In genomic region chr3:169308654-169309325, GRCh38 we compare ENCODE assay signal across 29 cellular contexts.
A peak's percentile ranks its signal among the peaks of the same experiment; 100 is the strongest.
DNase-seq lines count a peak whose midpoint lies in the region; ATAC-seq, FAIRE-seq and TF ChIP-seq lines count a peak whose summit lies in the region.
"Had no signal": no experiment of that assay in that cellular context is flagged by ENCODE, and none has a peak within 500 bp of the region (broad histone marks: within the 10 kb centered on the region; RNA-seq: fewer than 3 reads in every experiment).

No MANE protein-coding gene starts in this region.

- H4K20me1 ChIP-seq in astrocyte (ENCODE audit: insufficient read depth, low read length): no peaks in the 10 kb centered on the region

- no peak for FAIRE-seq in astrocyte (lab: Jason Lieb, UNC)
- FAIRE-seq: A204.1, GM12891, GM19239 had no signal

- H3K4me1 Mint-ChIP-seq in astrocyte (ENCODE audit: low read depth, unreplicated experiment): no peaks in the 10 kb centered on the region
- H3K4me1 Mint-ChIP-seq: B cell had no signal

- H3K4me3 Mint-ChIP-seq in astrocyte (ENCODE audit: unreplicated experiment): no peak overlapping the region
- H3K4me3 Mint-ChIP-seq: B cell; CD8-positive, alpha-beta T cell had no signal

- ATAC-seq in GM18520 (IDR thresholded peaks at IDR 0.05; ENCODE audit: unreplicated experiment) (no peak), HG03108 (IDR thresholded peaks at IDR 0.05; ENCODE audit: unreplicated experiment) (no peak)
- ATAC-seq: CD8-positive, alpha-beta T cell; HCT116; Right ventricle myocardium inferior; SK-N-SH treated with all-trans-retinoic acid at 6 μM for 48 hours had no signal

- H3K36me3 Mint-ChIP-seq in astrocyte (ENCODE audit: low read depth, unreplicated experiment): no peaks in the 10 kb centered on the region
- H3K36me3 Mint-ChIP-seq: CD8-positive, alpha-beta T cell had no signal

- H3K27ac ChIP-seq in astrocyte (ENCODE audit: low read depth, low read length): no peak overlapping the region
- H3K27ac ChIP-seq: C4-2B, PC-9, SJCRH30 had no signal

- no peaks in the 10 kb centered on the region for H3K36me3 ChIP-seq in astrocyte (ENCODE audit: insufficient read depth, low read length)
- H3K36me3 ChIP-seq: SJCRH30 had no signal

- H3K9me3 ChIP-seq in astrocyte (ENCODE audit: insufficient read depth, low read depth, low read length): no peaks in the 10 kb centered on the region
- H3K9me3 ChIP-seq: Caco-2, SJCRH30 had no signal

- H3K4me1 ChIP-seq in astrocyte (ENCODE audit: insufficient read depth, low read length): no peaks in the 10 kb centered on the region
- H3K4me1 ChIP-seq: SJCRH30 had no signal

- H3K9me3 Mint-ChIP-seq in astrocyte (ENCODE audit: unreplicated experiment): no peaks in the 10 kb centered on the region
- H3K9me3 Mint-ChIP-seq: CD8-positive, alpha-beta T cell had no signal

- no peak overlapping the region for H3K4me2 ChIP-seq in astrocyte (ENCODE audit: low read length)
- H3K4me2 ChIP-seq: PC-9 had no signal

- no peaks in the 10 kb centered on the region for H3K79me2 ChIP-seq in astrocyte (ENCODE audit: insufficient read depth, low read length)

- H3K9ac ChIP-seq in astrocyte (ENCODE audit: low read length): no peak overlapping the region

- H3K4me3 ChIP-seq in astrocyte (ENCODE audit: insufficient read depth, low read depth, low read length): no peak overlapping the region
- H3K4me3 ChIP-seq: PC-9, SJCRH30 had no signal

- H3K27ac Mint-ChIP-seq in astrocyte (ENCODE audit: unreplicated experiment): no peak overlapping the region
- H3K27ac Mint-ChIP-seq: B cell; CD8-positive, alpha-beta T cell had no signal

- no peaks in the 10 kb centered on the region for H3K27me3 Mint-ChIP-seq in astrocyte (ENCODE audit: low read depth, unreplicated experiment)
- H3K27me3 Mint-ChIP-seq: B cell had no signal

- no peak overlapping the region for H2AFZ ChIP-seq in astrocyte (ENCODE audit: low read depth, low read length)
- H2AFZ ChIP-seq: PC-9 had no signal

- peak; percentile 8 for DNase-seq in AG08396 (ENCODE audit: low spot score)
- peak; percentile 40 for DNase-seq in astrocyte (ENCODE audit: low read depth)
- peak; percentile 85 for DNase-seq in dermis blood vessel endothelial cell
- peak; percentile 19 for DNase-seq in kidney glomerular epithelial cell (lab: John Stamatoyannopoulos, UW)
- no peak for DNase-seq in DMS79 (lab: John Stamatoyannopoulos, UW)
- no peak for DNase-seq in activated CD8-positive, alpha-beta memory T cell treated with anti-CD3 and anti-CD28 coated beads, Interleukin-2, amount 50 U/mL, for 4 hours
- DNase-seq: Caco-2; CD8-positive, alpha-beta T cell; EL; GDM1; Karpas-422; MV-4-11; NCI-H1105; NCI-H187 treated with DMSO at 0.1 percent for 48 hours; NCI-H524 treated with DMSO at 0.1 percent for 48 hours; NCI-H82; NK-92 treated with Interleukin-12 subunit alpha and Interleukin-12 subunit beta, amount 100 ng/mL, for 24 hours; PC-9; SJCRH30 had no signal

- TF ChIP-seq CTCF in astrocyte (IDR thresholded peaks at IDR 0.05; ENCODE audit: insufficient read depth, low read depth, low read length): no peak

- H3K27me3 ChIP-seq in astrocyte (ENCODE audit: insufficient read depth, low read length): no peaks in the 10 kb centered on the region
- H3K27me3 ChIP-seq: SJCRH30 had no signal

Comparison
In these comparisons a context has a peak if more than half of its experiments do, and no peak if none do; other contexts are left out.
1. DNase-seq: peak in AG08396 (single experiment), astrocyte (single experiment), dermis blood vessel endothelial cell (single experiment) and kidney glomerular epithelial cell (single experiment); none in DMS79 (single experiment) and activated CD8-positive, alpha-beta memory T cell treated with anti-CD3 and anti-CD28 coated beads, Interleukin-2, amount 50 U/mL, for 4 hours (single experiment).